In the genomic region with DNA sequence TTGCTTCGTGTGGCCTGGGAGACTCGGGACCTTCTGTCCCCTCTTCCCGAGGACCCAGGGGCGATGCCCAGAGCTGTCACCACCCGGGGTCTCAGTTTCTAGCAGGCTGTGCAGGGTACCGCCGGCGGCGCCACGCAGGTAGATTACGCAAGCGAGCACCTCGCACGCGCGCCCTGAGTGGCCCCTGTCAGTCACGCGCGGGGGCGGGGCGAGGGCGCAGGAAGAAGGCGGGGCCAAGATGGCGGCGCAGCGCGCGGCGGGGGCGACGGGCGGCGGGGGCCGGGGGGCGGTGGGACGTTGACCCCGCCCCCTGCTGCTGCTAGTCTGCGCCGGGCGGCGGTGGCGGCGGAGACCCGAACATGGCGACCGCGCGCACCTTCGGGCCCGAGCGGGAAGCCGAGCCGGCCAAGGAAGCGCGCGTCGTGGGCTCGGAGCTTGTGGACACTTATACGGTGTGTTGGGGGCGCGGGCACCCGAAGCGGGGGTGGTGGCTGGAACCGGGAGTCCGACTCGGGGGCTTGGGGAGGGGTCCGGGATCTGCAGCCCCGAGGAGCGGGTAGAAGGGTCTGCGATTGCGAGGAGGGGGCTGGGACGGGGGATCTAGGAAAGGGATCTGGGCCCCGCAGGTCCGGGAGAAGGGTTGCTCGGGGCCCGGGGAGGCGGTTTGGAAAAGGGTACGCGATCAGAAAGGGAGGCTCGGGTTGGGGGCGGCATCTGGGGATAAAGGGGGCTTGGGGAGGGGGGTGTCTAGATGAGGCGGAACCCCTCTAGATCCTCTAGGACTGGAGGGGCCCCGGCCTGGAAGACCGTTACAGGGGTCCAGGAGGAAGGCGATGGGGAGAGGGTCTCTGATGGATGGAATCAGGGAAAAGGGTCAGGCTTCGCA, we compare ENCODE assay signal across 8 cellular contexts. TPM values are rescaled to one million over a fixed set of nuclear protein-coding genes. Genes with fewer than 3 reads are reported as not detected.
DNase-seq lines count a peak whose midpoint lies in the region; ATAC-seq and TF ChIP-seq lines count a peak whose summit lies in the region.

A gene (plus strand): TSS at position 322 of the 886 bp plus-strand sequence. CDS start 38 bp downstream, at position 360.

- peak; percentile 82 for ATAC-seq in GM18505 (IDR thresholded peaks at IDR 0.05; ENCODE audit: unreplicated experiment)
- ATAC-seq in HG02973 (IDR thresholded peaks at IDR 0.05; ENCODE audit: unreplicated experiment): peak; percentile 77

- H3K27ac ChIP-seq in 22Rv1: peak within 1 kb of the TSS; percentile 79

- no peak for TF ChIP-seq CTCF in 22Rv1 (IDR thresholded peaks at IDR 0.05)

- peak; percentile 28 to 82 for DNase-seq in NCI-H446 (lab: John Stamatoyannopoulos, UW)
- DNase-seq in activated CD4-positive, alpha-beta T cell treated with anti-CD3 and anti-CD28 coated beads for 1 hour: peak; percentile 95
- peak; percentile 93 for DNase-seq in cerebellum (ENCODE audit: low spot score)
- peak; percentile 86 for DNase-seq in kidney tubule cell (ENCODE audit: low spot score)
- peak; percentile 94 to 98 (median 96) for DNase-seq in stimulated activated CD4-positive, alpha-beta T cell treated with anti-CD3 and anti-CD28 coated beads, Interleukin-1b, Interleukin-23, amount 100 ng/mL, for 24 hours (ENCODE audit: low read depth in 4 of 4, low spot score in 1 of 4)

- TF ChIP-seq POLR2A in GM18505 (IDR thresholded peaks at IDR 0.05; ENCODE audit: borderline replicate concordance, extremely low read depth, insufficient read depth, insufficient read length): peak; percentile 88

RNA-seq across cellular contexts. Expression of the gene that starts here (rescaled TPM):
- total RNA-seq in cerebellum: 93.2 TPM

Comparison
In these comparisons a context has a peak if more than half of its experiments do, and no peak if none do; other contexts are left out.
1. Peak in every context shown above with its lines: DNase-seq, ATAC-seq and H3K27ac ChIP-seq.